In genomic region chr5:69189162-69190086, GRCh38 we compare ENCODE assay signal across 8 cellular contexts. TPM values are rescaled to one million over a fixed set of nuclear protein-coding genes. Genes with fewer than 3 reads are reported as not detected.
DNase-seq lines count a peak whose midpoint lies in the region; ATAC-seq, FAIRE-seq and TF ChIP-seq lines count a peak whose summit lies in the region.

Gene CENPH, plus strand, starts transcription at chr5:69189583. Its CDS starts 52 bp downstream, at chr5:69189635.

- peak within 1 kb of the TSS; percentile 2 for H2BK5ac ChIP-seq in neuronal stem cell (ENCODE audit: low read length)

- H3K27ac ChIP-seq in neuronal stem cell (replicated peaks; ENCODE audit: low read length): peak within 1 kb of the TSS; percentile 86
- peak within 1 kb of the TSS; percentile 74 for H3K27ac ChIP-seq in substantia nigra (ENCODE audit: low read depth, low read length, poor library complexity, severe bottlenecking)

- no peaks in the 10 kb centered on the region for H3K79me1 ChIP-seq in neuronal stem cell (ENCODE audit: low read depth, low read length)

- H3K4me3 ChIP-seq in GM06990 (replicated peaks; ENCODE audit: low read depth, low read length): peak within 1 kb of the TSS; percentile 69
- peak within 1 kb of the TSS; percentile 94 for H3K4me3 ChIP-seq in NB4 (ENCODE audit: low read depth, low read length)
- H3K4me3 ChIP-seq in neuronal stem cell (ENCODE audit: low read length in 2 of 2): peak within 1 kb of the TSS; percentile 87 to 91

- peak within 1 kb of the TSS; percentile 96 for H3K18ac ChIP-seq in neuronal stem cell (ENCODE audit: low read length)

- H4K8ac ChIP-seq in neuronal stem cell (ENCODE audit: low read depth, low read length): no peak within 1 kb of the TSS

- H3K4me2 ChIP-seq in neuronal stem cell (ENCODE audit: insufficient read depth, low read length, poor library complexity, severe bottlenecking): peak within 1 kb of the TSS; percentile 82

- DNase-seq in GM06990 (ENCODE audit: extremely low read depth, insufficient read length): peak; percentile 92
- DNase-seq in NB4 (ENCODE audit: low read depth): peak; percentile 94
- DNase-seq in SK-N-DZ (ENCODE audit: low spot score): peak; percentile 91
- peak; percentile 93 for DNase-seq in activated naive CD4-positive, alpha-beta T cell treated with Interleukin-2 at 50 U/mL for 16 hours
- DNase-seq in frontal cortex (ENCODE audit: low spot score in 2 of 2): peak; percentile 84 to 91
- DNase-seq in neuronal stem cell (ENCODE audit: low spot score): peak; percentile 87
- peak; percentile 22 to 89 (median 78) for DNase-seq in substantia nigra (lab: John Stamatoyannopoulos, UW)

- H3K27me3 ChIP-seq in GM06990 (replicated peaks; ENCODE audit: control insufficient read depth, insufficient read depth, low read length): no peaks in the 10 kb centered on the region
- no peaks in the 10 kb centered on the region for H3K27me3 ChIP-seq in neuronal stem cell (ENCODE audit: control insufficient read depth in 3 of 3, insufficient read depth in 3 of 3, low read depth in 1 of 3, low read length in 3 of 3)

- H3K4me1 ChIP-seq in neuronal stem cell (ENCODE audit: control insufficient read depth in 2 of 2, insufficient read depth in 1 of 2, low read depth in 1 of 2, low read length in 2 of 2): peaks cover 0 to 3% of the 10 kb centered on the region in 2 donors

- no peak for TF ChIP-seq CTCF in GM06990 (IDR thresholded peaks at IDR 0.05; ENCODE audit: insufficient read depth, low read length, poor library complexity, severe bottlenecking)
- no peak for TF ChIP-seq CTCF in NB4 (IDR thresholded peaks at IDR 0.05; ENCODE audit: low read depth, low read length)

- ATAC-seq in HG02571 (IDR thresholded peaks at IDR 0.05; ENCODE audit: unreplicated experiment): peak; percentile 97

- H3K36me3 ChIP-seq in GM06990 (ENCODE audit: control insufficient read depth, insufficient read depth, low read length) (peaks cover 2% of the 10 kb centered on the region), neuronal stem cell (replicated peaks in 1 of 2; ENCODE audit: control insufficient read depth in 2 of 2, insufficient read depth in 2 of 2, low read length in 2 of 2) (peaks cover 10 to 38% of the 10 kb centered on the region in 2 donors)

- H3K23ac ChIP-seq in neuronal stem cell (ENCODE audit: low read depth, low read length, poor library complexity): peak within 1 kb of the TSS; percentile 92

- no peak within 1 kb of the TSS for H2BK120ac ChIP-seq in neuronal stem cell (ENCODE audit: low read depth, low read length)

- peak; percentile 66 for TF ChIP-seq POLR2A in NB4 (IDR thresholded peaks at IDR 0.05; ENCODE audit: extremely low read depth, insufficient read length)

- H2AFZ ChIP-seq in neuronal stem cell (ENCODE audit: low read length): peak within 1 kb of the TSS; percentile 92

- H3K9me3 ChIP-seq in neuronal stem cell (replicated peaks in 1 of 2; ENCODE audit: control insufficient read depth in 2 of 2, insufficient read depth in 1 of 2, low read depth in 1 of 2, low read length in 2 of 2): no peaks in the 10 kb centered on the region

- no peak within 1 kb of the TSS for H3K14ac ChIP-seq in neuronal stem cell (ENCODE audit: low read length)

- no CpG with 5 or more reads among the region's 55 CpGs for WGBS in neuronal stem cell (ENCODE audit: extremely low coverage in 2 of 2, insufficient read length in 2 of 2, insufficient replicate concordance in 1 of 2), 2 donors

- no peak within 1 kb of the TSS for H2AK5ac ChIP-seq in neuronal stem cell (ENCODE audit: low read depth, low read length)

- H3K9ac ChIP-seq in neuronal stem cell (ENCODE audit: low read depth, low read length, poor library complexity): peak within 1 kb of the TSS; percentile 93

- no peak within 1 kb of the TSS for H2BK15ac ChIP-seq in neuronal stem cell (ENCODE audit: low read length)

- H3K4ac ChIP-seq in neuronal stem cell (ENCODE audit: low read length): no peak within 1 kb of the TSS

- no peak within 1 kb of the TSS for H2BK12ac ChIP-seq in neuronal stem cell (ENCODE audit: low read length)

- H4K91ac ChIP-seq in neuronal stem cell (ENCODE audit: low read depth, low read length, poor library complexity): peak within 1 kb of the TSS; percentile 45

- FAIRE-seq in frontal cortex (lab: Jason Lieb, UNC): no peak

RNA-seq across cellular contexts. Expression of gene CENPH, which starts in this region (rescaled TPM):
- 174 and 197 TPM in 2 replicates for polyA plus RNA-seq in SK-N-DZ (2014; cell fraction: cytosol; rRNA removed)
- 53.7 and 85.1 TPM in 2 replicates for polyA plus RNA-seq in SK-N-DZ (2014; cell fraction: nucleus; rRNA removed)
- 17.1 TPM for total RNA-seq in frontal cortex
- polyA plus RNA-seq in neuronal stem cell (2013, experiment 1 of 2): 126 TPM
- polyA plus RNA-seq in neuronal stem cell (2013, experiment 2 of 2): 128 TPM

Comparison
In these comparisons a context has a peak if more than half of its experiments do, and no peak if none do; other contexts are left out.
1. Peak in every context shown above with its lines: DNase-seq, ATAC-seq, H3K4me3 ChIP-seq and H3K27ac ChIP-seq.